In genomic region chr2:238125127-238125885, GRCh38 we compare ENCODE assay signal across 25 cellular contexts. TPM values are rescaled to one million over a fixed set of nuclear protein-coding genes. Genes with fewer than 3 reads are reported as not detected.
"Had no signal": no experiment of that assay in that cellular context is flagged by ENCODE, and none has a peak within 500 bp of the region (broad histone marks: within the 10 kb centered on the region; RNA-seq: fewer than 3 reads in every experiment).

No MANE protein-coding gene starts in this region.

- H3K27ac ChIP-seq: pancreas, sigmoid colon, transverse colon, WERI-Rb-1 had no signal

- H3K4me1 Mint-ChIP-seq: brain, naive B cell had no signal

- FAIRE-seq: pancreas, TTC549 had no signal

- H3K4me1 ChIP-seq: pancreas had no signal

- H3K4me3 ChIP-seq: pancreas, sigmoid colon, smooth muscle cell, transverse colon had no signal

- H3K27ac Mint-ChIP-seq: activated CD8-positive, alpha-beta T cell treated with anti-CD3 and anti-CD28 coated beads, Interleukin-2, amount 10 ng/mL, durations not matched to agents 7 days and 5 days; activated naive CD4-positive, alpha-beta T cell treated with anti-CD3 and anti-CD28 coated beads, Interleukin-2, amount 50 U/mL, for 72 hours; naive B cell; stimulated activated naive B cell treated with anti-CD40 and anti-IgM and Interleukin-4, amounts not matched to agents 10 μg/mL and 1 μg/mL and 100 μg/mL, for 72 hours had no signal

- ATAC-seq: activated CD8-positive, alpha-beta T cell treated with anti-CD3 and anti-CD28 coated beads, Interleukin-2, amount 10 ng/mL, durations not matched to agents 7 days and 5 days; pancreas; stimulated activated naive B cell treated with anti-CD40 and anti-IgM and Interleukin-4, amounts not matched to agents 10 μg/mL and 1 μg/mL and 100 μg/mL, for 72 hours had no signal

- DNase-seq: activated CD4-positive, alpha-beta T cell treated with anti-CD3 and anti-CD28 coated beads, Interleukin-2, amount 50 U/mL, for 1 hour; activated CD4-positive, CD25-positive, alpha-beta regulatory T cell treated with anti-CD3 and anti-CD28 coated beads, Interleukin-2, amount 50 U/mL, for 72 hours; activated CD8-positive, alpha-beta T cell treated with anti-CD3 and anti-CD28 coated beads, Interleukin-2, amount 10 ng/mL, durations not matched to agents 7 days and 5 days; activated gamma-delta T cell treated with Interleukin-2 at 50 U/mL for 16 hours; caudate nucleus; dermis blood vessel endothelial cell; effector CD8-positive, alpha-beta T cell; foreskin melanocyte; hippocampal formation; mesendoderm; naive B cell; sigmoid colon; stimulated activated CD4-positive, alpha-beta T cell treated with anti-CD3 and anti-CD28 coated beads, Interleukin-2, amount 100 ng/mL, for 48 hours; stimulated activated CD8-positive, alpha-beta memory T cell treated with anti-CD3 and anti-CD28 coated beads, Interleukin-4, amount 100 ng/mL, for 48 hours; stimulated activated naive B cell treated with anti-CD40 and anti-IgM and Interleukin-4, amounts not matched to agents 10 μg/mL and 1 μg/mL and 100 μg/mL, for 72 hours; transverse colon; WERI-Rb-1 had no signal

- H3K27me3 Mint-ChIP-seq: brain; naive B cell; stimulated activated naive B cell treated with anti-CD40 and anti-IgM and Interleukin-4, amounts not matched to agents 10 μg/mL and 1 μg/mL and 100 μg/mL, for 72 hours had no signal

- H3K36me3 ChIP-seq: pancreas, sigmoid colon, transverse colon, WERI-Rb-1 had no signal

- H3K9me3 Mint-ChIP-seq: activated naive CD4-positive, alpha-beta T cell treated with anti-CD3 and anti-CD28 coated beads, Interleukin-2, amount 50 U/mL, for 72 hours; naive B cell; stimulated activated naive B cell treated with anti-CD40 and anti-IgM and Interleukin-4, amounts not matched to agents 10 μg/mL and 1 μg/mL and 100 μg/mL, for 72 hours had no signal

- H3K9me3 ChIP-seq: pancreas, sigmoid colon, transverse colon had no signal

- H3K4me3 Mint-ChIP-seq: activated CD8-positive, alpha-beta T cell treated with anti-CD3 and anti-CD28 coated beads, Interleukin-2, amount 10 ng/mL, durations not matched to agents 7 days and 5 days; brain; naive B cell; stimulated activated naive B cell treated with anti-CD40 and anti-IgM and Interleukin-4, amounts not matched to agents 10 μg/mL and 1 μg/mL and 100 μg/mL, for 72 hours had no signal

- H3K27me3 ChIP-seq: pancreas, sigmoid colon had no signal

- H3K36me3 Mint-ChIP-seq: activated naive CD4-positive, alpha-beta T cell treated with anti-CD3 and anti-CD28 coated beads, Interleukin-2, amount 50 U/mL, for 72 hours; brain; naive B cell; stimulated activated naive B cell treated with anti-CD40 and anti-IgM and Interleukin-4, amounts not matched to agents 10 μg/mL and 1 μg/mL and 100 μg/mL, for 72 hours had no signal

- H3K4me2 ChIP-seq: smooth muscle cell had no signal

RNA-seq across cellular contexts. Expression of gene KLHL30, which starts 13.2 kb away (rescaled TPM):
- total RNA-seq: activated CD8-positive, alpha-beta T cell treated with anti-CD3 and anti-CD28 coated beads, Interleukin-2, amount 10 ng/mL, durations not matched to agents 7 days and 5 days; activated naive CD4-positive, alpha-beta T cell treated with anti-CD3 and anti-CD28 coated beads, Interleukin-2, amount 50 U/mL, for 72 hours; dermis blood vessel endothelial cell; temporal lobe had no signal
- polyA plus RNA-seq: smooth muscle cell had no signal

RNA-seq across cellular contexts. Expression of gene ESPNL, which starts 25.2 kb away (rescaled TPM):
- total RNA-seq: aorta, dermis blood vessel endothelial cell had no signal
- polyA plus RNA-seq: smooth muscle cell had no signal

RNA-seq across cellular contexts. Expression of gene ERFE, which starts 33.5 kb away (rescaled TPM):
- total RNA-seq: lower leg skin, smooth muscle cell had no signal
